ENCODE assay signal across 1 cellular context in genomic region chr5:135025730-135026644, GRCh38.
TF ChIP-seq lines count a peak whose summit lies in the region.

No MANE protein-coding gene starts in this region.

TF ChIP-seq in K562, 482 proteins besides CTCF, POLR2A, EP300 and RAD21:
- TF ChIP-seq PTBP1 (IDR thresholded peaks at IDR 0.05; ENCODE audit: low read depth, low read length) (no peak), MTA1 (IDR thresholded peaks at IDR 0.05; ENCODE audit: borderline replicate concordance) (no peak), ATF2 (CRISPR knock-in tag; IDR thresholded peaks at IDR 0.05) (no peak), ZNF740 (CRISPR knock-in tag; IDR thresholded peaks at IDR 0.05) (0 out of 2 replicates have a peak, but pooled peaks have one; percentile 13), ZNF740 (tag; IDR thresholded peaks at IDR 0.05) (no peak), CBFA2T3 (IDR thresholded peaks at IDR 0.05) (peak; percentile 55), TCFL5 (CRISPR knock-in tag; conservative IDR thresholded peaks at IDR 0.05) (no peak), CBFA2T2 (conservative IDR thresholded peaks at IDR 0.05) (peak; percentile 50; the same call in 1 of the 2 replicates), POLR2G (IDR thresholded peaks at IDR 0.05; ENCODE audit: low read depth, low read length) (peak; percentile 29), NR2C1 (IDR thresholded peaks at IDR 0.05) (peak; percentile 63), NR2C1 (tag; IDR thresholded peaks at IDR 0.05) (no peak), NFIC (IDR thresholded peaks at IDR 0.05) (peak; percentile 14; the same call in 1 of the 2 replicates), ZFP91 (CRISPR knock-in tag; IDR thresholded peaks at IDR 0.05) (no peak), RBFOX2 (IDR thresholded peaks at IDR 0.05; ENCODE audit: low read depth, low read length) (peak; percentile 40; the same call in 1 of the 2 replicates), ZNF717 (CRISPR knock-in tag; IDR thresholded peaks at IDR 0.05) (no peak)
